In genomic region chr10:27099916-27100799, GRCh38 we compare ENCODE assay signal across 1 cellular context.
TF ChIP-seq lines count a peak whose summit lies in the region.

TSS of gene ANKRD26 (minus strand) at chr10:27100494. CDS start at chr10:27100326, 168 bp downstream.

TF ChIP-seq in K562, 482 proteins besides CTCF, POLR2A, EP300 and RAD21 (continued from another document and continues in another):
- TF ChIP-seq, protein P1, sequence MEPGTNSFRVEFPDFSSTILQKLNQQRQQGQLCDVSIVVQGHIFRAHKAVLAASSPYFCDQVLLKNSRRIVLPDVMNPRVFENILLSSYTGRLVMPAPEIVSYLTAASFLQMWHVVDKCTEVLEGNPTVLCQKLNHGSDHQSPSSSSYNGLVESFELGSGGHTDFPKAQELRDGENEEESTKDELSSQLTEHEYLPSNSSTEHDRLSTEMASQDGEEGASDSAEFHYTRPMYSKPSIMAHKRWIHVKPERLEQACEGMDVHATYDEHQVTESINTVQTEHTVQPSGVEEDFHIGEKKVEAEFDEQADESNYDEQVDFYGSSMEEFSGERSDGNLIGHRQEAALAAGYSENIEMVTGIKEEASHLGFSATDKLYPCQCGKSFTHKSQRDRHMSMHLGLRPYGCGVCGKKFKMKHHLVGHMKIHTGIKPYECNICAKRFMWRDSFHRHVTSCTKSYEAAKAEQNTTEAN (CRISPR knock-in tag; IDR thresholded peaks at IDR 0.05), result no peak; the same call in 1 of the 2 replicates
- no peak for TF ChIP-seq E2F1 (CRISPR knock-in tag; IDR thresholded peaks at IDR 0.05)
- no peak for TF ChIP-seq POLR3G (IDR thresholded peaks at IDR 0.05; ENCODE audit: extremely low read depth, insufficient read length, insufficient replicate concordance)
- TF ChIP-seq SRSF1 (IDR thresholded peaks at IDR 0.05; ENCODE audit: low read depth, low read length), result no peak
- no peak for TF ChIP-seq THRB (CRISPR knock-in tag; conservative IDR thresholded peaks at IDR 0.05)
- TF ChIP-seq HDAC2 (IDR thresholded peaks at IDR 0.05), result no peak
- TF ChIP-seq ZBTB33 (CRISPR knock-in tag; IDR thresholded peaks at IDR 0.05), result no peak
- no peak for TF ChIP-seq ZMIZ1 (IDR thresholded peaks at IDR 0.05; ENCODE audit: low read depth in 2 of 2, low read length in 2 of 2)
- no peak for TF ChIP-seq FIP1L1 (IDR thresholded peaks at IDR 0.05; ENCODE audit: low read depth, low read length, poor library complexity, severe bottlenecking)
- no peak for TF ChIP-seq ETV1 (tag; conservative IDR thresholded peaks at IDR 0.05; ENCODE audit: low read depth)
- no peak for TF ChIP-seq BRF1 (IDR thresholded peaks at IDR 0.05; ENCODE audit: borderline replicate concordance, extremely low read depth, insufficient read length)
- TF ChIP-seq PHF21A (IDR thresholded peaks at IDR 0.05; ENCODE audit: borderline replicate concordance, low read depth), result no peak
- TF ChIP-seq RBM25 (IDR thresholded peaks at IDR 0.05; ENCODE audit: low read depth, low read length, severe bottlenecking), result no peak
- TF ChIP-seq NFRKB (IDR thresholded peaks at IDR 0.05; ENCODE audit: low read depth), result no peak
- peak; percentile 69 for TF ChIP-seq CXXC5 (CRISPR knock-in tag; IDR thresholded peaks at IDR 0.05)
- no peak for TF ChIP-seq CC2D1A (IDR thresholded peaks at IDR 0.05)
- no peak for TF ChIP-seq MXD1 (CRISPR knock-in tag; IDR thresholded peaks at IDR 0.05; ENCODE audit: borderline replicate concordance, poor library complexity, severe bottlenecking)
- TF ChIP-seq ESRRA (IDR thresholded peaks at IDR 0.05; ENCODE audit: borderline replicate concordance, low read depth), result peak; percentile 80; the same call in 1 of the 2 replicates
- no peak for TF ChIP-seq RAD51 (IDR thresholded peaks at IDR 0.05; ENCODE audit: borderline replicate concordance, low read depth)
- no peak for TF ChIP-seq EZH2 (IDR thresholded peaks at IDR 0.05; ENCODE audit: borderline replicate concordance, low read depth, low read length)
- TF ChIP-seq GATAD2A (IDR thresholded peaks at IDR 0.05), result no peak
- TF ChIP-seq, protein P2, sequence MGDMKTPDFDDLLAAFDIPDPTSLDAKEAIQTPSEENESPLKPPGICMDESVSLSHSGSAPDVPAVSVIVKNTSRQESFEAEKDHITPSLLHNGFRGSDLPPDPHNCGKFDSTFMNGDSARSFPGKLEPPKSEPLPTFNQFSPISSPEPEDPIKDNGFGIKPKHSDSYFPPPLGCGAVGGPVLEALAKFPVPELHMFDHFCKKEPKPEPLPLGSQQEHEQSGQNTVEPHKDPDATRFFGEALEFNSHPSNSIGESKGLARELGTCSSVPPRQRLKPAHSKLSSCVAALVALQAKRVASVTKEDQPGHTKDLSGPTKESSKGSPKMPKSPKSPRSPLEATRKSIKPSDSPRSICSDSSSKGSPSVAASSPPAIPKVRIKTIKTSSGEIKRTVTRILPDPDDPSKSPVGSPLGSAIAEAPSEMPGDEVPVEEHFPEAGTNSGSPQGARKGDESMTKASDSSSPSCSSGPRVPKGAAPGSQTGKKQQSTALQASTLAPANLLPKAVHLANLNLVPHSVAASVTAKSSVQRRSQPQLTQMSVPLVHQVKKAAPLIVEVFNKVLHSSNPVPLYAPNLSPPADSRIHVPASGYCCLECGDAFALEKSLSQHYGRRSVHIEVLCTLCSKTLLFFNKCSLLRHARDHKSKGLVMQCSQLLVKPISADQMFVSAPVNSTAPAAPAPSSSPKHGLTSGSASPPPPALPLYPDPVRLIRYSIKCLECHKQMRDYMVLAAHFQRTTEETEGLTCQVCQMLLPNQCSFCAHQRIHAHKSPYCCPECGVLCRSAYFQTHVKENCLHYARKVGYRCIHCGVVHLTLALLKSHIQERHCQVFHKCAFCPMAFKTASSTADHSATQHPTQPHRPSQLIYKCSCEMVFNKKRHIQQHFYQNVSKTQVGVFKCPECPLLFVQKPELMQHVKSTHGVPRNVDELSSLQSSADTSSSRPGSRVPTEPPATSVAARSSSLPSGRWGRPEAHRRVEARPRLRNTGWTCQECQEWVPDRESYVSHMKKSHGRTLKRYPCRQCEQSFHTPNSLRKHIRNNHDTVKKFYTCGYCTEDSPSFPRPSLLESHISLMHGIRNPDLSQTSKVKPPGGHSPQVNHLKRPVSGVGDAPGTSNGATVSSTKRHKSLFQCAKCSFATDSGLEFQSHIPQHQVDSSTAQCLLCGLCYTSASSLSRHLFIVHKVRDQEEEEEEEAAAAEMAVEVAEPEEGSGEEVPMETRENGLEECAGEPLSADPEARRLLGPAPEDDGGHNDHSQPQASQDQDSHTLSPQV (IDR thresholded peaks at IDR 0.05), result no peak
- no peak for TF ChIP-seq ELF2 (CRISPR knock-in tag; IDR thresholded peaks at IDR 0.05)
- TF ChIP-seq, protein P3, sequence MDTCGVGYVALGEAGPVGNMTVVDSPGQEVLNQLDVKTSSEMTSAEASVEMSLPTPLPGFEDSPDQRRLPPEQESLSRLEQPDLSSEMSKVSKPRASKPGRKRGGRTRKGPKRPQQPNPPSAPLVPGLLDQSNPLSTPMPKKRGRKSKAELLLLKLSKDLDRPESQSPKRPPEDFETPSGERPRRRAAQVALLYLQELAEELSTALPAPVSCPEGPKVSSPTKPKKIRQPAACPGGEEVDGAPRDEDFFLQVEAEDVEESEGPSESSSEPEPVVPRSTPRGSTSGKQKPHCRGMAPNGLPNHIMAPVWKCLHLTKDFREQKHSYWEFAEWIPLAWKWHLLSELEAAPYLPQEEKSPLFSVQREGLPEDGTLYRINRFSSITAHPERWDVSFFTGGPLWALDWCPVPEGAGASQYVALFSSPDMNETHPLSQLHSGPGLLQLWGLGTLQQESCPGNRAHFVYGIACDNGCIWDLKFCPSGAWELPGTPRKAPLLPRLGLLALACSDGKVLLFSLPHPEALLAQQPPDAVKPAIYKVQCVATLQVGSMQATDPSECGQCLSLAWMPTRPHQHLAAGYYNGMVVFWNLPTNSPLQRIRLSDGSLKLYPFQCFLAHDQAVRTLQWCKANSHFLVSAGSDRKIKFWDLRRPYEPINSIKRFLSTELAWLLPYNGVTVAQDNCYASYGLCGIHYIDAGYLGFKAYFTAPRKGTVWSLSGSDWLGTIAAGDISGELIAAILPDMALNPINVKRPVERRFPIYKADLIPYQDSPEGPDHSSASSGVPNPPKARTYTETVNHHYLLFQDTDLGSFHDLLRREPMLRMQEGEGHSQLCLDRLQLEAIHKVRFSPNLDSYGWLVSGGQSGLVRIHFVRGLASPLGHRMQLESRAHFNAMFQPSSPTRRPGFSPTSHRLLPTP (IDR thresholded peaks at IDR 0.05; ENCODE audit: borderline replicate concordance, extremely low read depth, insufficient read length), result no peak
- TF ChIP-seq, protein P4, sequence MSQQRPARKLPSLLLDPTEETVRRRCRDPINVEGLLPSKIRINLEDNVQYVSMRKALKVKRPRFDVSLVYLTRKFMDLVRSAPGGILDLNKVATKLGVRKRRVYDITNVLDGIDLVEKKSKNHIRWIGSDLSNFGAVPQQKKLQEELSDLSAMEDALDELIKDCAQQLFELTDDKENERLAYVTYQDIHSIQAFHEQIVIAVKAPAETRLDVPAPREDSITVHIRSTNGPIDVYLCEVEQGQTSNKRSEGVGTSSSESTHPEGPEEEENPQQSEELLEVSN (IDR thresholded peaks at IDR 0.05; ENCODE audit: borderline replicate concordance in 1 of 2, extremely low read depth in 1 of 2, insufficient read depth in 1 of 2, insufficient read length in 1 of 2, low read depth in 1 of 2, low read length in 1 of 2, poor library complexity in 1 of 2, severe bottlenecking in 1 of 2), result peak in 1 of 2 experiments; percentile 50
- TF ChIP-seq ZNF431 (CRISPR knock-in tag; IDR thresholded peaks at IDR 0.05), result no peak
- TF ChIP-seq PML (IDR thresholded peaks at IDR 0.05; ENCODE audit: low read length), result peak; percentile 73; the same call in 1 of the 2 replicates
- no peak for TF ChIP-seq RBM14 (IDR thresholded peaks at IDR 0.05; ENCODE audit: borderline replicate concordance, insufficient read depth, low read depth, low read length)
- TF ChIP-seq CTCFL (IDR thresholded peaks at IDR 0.05; ENCODE audit: borderline replicate concordance, insufficient read depth, low read depth, low read length, poor library complexity, severe bottlenecking), result no peak
- TF ChIP-seq STAT6 (CRISPR knock-in tag; IDR thresholded peaks at IDR 0.05), result no peak
